In the genomic region with DNA sequence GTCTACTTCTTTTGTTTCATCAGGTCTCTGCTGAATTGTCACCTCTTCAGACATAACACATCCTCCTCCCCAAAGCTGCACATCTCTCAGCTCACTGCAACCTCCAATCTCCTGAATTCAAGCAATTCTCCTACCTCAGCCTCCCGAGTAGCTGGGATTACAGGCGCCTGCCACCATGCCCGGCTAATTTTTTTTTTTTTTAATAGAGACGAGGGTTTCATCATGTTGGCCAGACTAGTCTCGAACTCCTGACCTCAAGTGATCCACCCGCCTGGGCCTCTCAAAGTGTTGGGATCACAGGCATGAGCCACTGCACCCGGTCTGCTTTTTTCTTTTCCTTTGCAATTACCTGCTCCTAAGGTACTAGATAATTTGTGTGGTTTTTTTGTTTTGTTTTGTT, we compare ENCODE assay signal across 8 cellular contexts. TPM values are rescaled to one million over a fixed set of nuclear protein-coding genes. Genes with fewer than 3 reads are reported as not detected.
A peak's percentile ranks its signal among the peaks of the same experiment; 100 is the strongest.
DNase-seq lines count a peak whose midpoint lies in the region; ATAC-seq and TF ChIP-seq lines count a peak whose summit lies in the region.
"Not testable (repeated sequence)": the region's sequence is repeated elsewhere in the genome, so short reads cannot be mapped to it uniquely, and the experiment has no call there.

No MANE protein-coding gene starts in this region.

- peak overlapping the region; percentile 86 to 99 (median 90) for H3K9ac ChIP-seq in skeletal muscle tissue (ENCODE audit: low read depth in 1 of 3, low read length in 3 of 3)

- in situ Hi-C loops in Panc1 (cut with HindIII; ENCODE audit: low pct_unique_long_range_greater_than_20kb, low sequenced_read_pairs) = not testable (repeated sequence)

- not testable (repeated sequence) for H3K4me1 ChIP-seq in Panc1 (ENCODE audit: control insufficient read depth, insufficient read depth, low read length); aorta (ENCODE audit: control insufficient read depth in 1 of 2, insufficient read depth in 2 of 2, low read length in 2 of 2)
- H3K4me1 ChIP-seq in cardiac muscle cell (ENCODE audit: low read depth) (peaks cover 16% of the 10 kb centered on the region), muscle layer of duodenum (ENCODE audit: control insufficient read depth in 1 of 2, insufficient read depth in 2 of 2, low read length in 2 of 2) (peaks cover 0 to 13% of the 10 kb centered on the region in 2 donors), skeletal muscle tissue (ENCODE audit: control insufficient read depth in 3 of 3, insufficient read depth in 3 of 3, low read length in 3 of 3) (peaks cover 10 to 14% (median 11%) of the 10 kb centered on the region in 3 donors)

- POLR2A ChIA-PET in Panc1 (lab: Charles Lee) = interaction anchor here (0.6 kb wide), 1 partner anchor 293 kb away, joined by 10 read pairs; no protein-coding TSS in a partner anchor

- not testable (repeated sequence) for TF ChIP-seq CTCF in Panc1 (IDR thresholded peaks at IDR 0.05); cardiac muscle cell (IDR thresholded peaks at IDR 0.05; ENCODE audit: low read depth, low read length)

- not testable (repeated sequence) for H3K9me3 ChIP-seq in Panc1 (ENCODE audit: control insufficient read depth, insufficient read depth, low read depth, low read length); cardiac muscle cell (ENCODE audit: low read depth); muscle layer of duodenum (ENCODE audit: control insufficient read depth in 1 of 2, low read length in 2 of 2); skeletal muscle tissue (ENCODE audit: control insufficient read depth in 3 of 3, low read length in 3 of 3); aorta (ENCODE audit: control insufficient read depth, low read length)

- BruUV-seq in Panc1 (replicated peaks; lab: Mats Ljungman, UMichigan) = not testable (repeated sequence)

- not testable (repeated sequence) for H3K27me3 Mint-ChIP-seq in activated T-helper 1 cell treated with anti-CD3 and anti-CD28 coated beads, Interleukin-12 subunit alpha, Interleukin-12 subunit beta, Interleukin-2, Interleukin-4 antibody, amounts not matched to agents 30 ng/mL and 10 ng/mL and 1 ng/mL, durations not matched to agents 14 hours and 24 hours and 36 hours (ENCODE audit: insufficient read depth)

- not testable (repeated sequence) for H3K4me1 Mint-ChIP-seq in activated T-helper 1 cell treated with anti-CD3 and anti-CD28 coated beads, Interleukin-12 subunit alpha, Interleukin-12 subunit beta, Interleukin-2, Interleukin-4 antibody, amounts not matched to agents 30 ng/mL and 10 ng/mL and 1 ng/mL, durations not matched to agents 14 hours and 24 hours and 36 hours (ENCODE audit: low read depth)

- not testable (repeated sequence) for H3K4me3 ChIP-seq in H7 (ENCODE audit: insufficient read depth, low read depth, low read length); aorta (ENCODE audit: low read length in 2 of 2)
- H3K4me3 ChIP-seq in Panc1 (ENCODE audit: low read depth in 2 of 2, low read length in 2 of 2) (peak overlapping the region; percentile 47 to 67), cardiac muscle cell (peak overlapping the region; percentile 10), muscle layer of duodenum (ENCODE audit: low read depth in 1 of 2, low read length in 2 of 2) (peak overlapping the region in 1 of 2 donors; percentile 59), skeletal muscle tissue (ENCODE audit: low read length in 3 of 3) (peak overlapping the region; percentile 80 to 84 (median 83))

- H3K27ac ChIP-seq in Panc1 (ENCODE audit: low read length) (peak overlapping the region; percentile 97), cingulate gyrus (ENCODE audit: low read depth, low read length) (peak overlapping the region; percentile 99), cardiac muscle cell (peak overlapping the region; percentile 96), muscle layer of duodenum (ENCODE audit: low read length) (peak overlapping the region; percentile 100), skeletal muscle tissue (ENCODE audit: low read depth, low read length) (peak overlapping the region; percentile 94), aorta (ENCODE audit: low read depth in 1 of 2, low read length in 2 of 2) (peak overlapping the region; percentile 68 to 99)

- CTCF ChIA-PET in Panc1 (lab: Charles Lee) = interaction anchor here (0.6 to 0.7 kb wide), 2 partner anchors 29 to 33 kb away, joined by 5 to 7 read pairs; partner anchors contain the start of gene BLVRB

- peak overlapping the region; percentile 88 for H3K4me3 Mint-ChIP-seq in activated T-helper 1 cell treated with anti-CD3 and anti-CD28 coated beads, Interleukin-12 subunit alpha, Interleukin-12 subunit beta, Interleukin-2, Interleukin-4 antibody, amounts not matched to agents 30 ng/mL and 10 ng/mL and 1 ng/mL, durations not matched to agents 14 hours and 24 hours and 36 hours

- not testable (repeated sequence) for H3K27me3 ChIP-seq in H7 (ENCODE audit: control insufficient read depth, insufficient read depth, low read length); Panc1 (ENCODE audit: control insufficient read depth, insufficient read depth, low read length); cardiac muscle cell; muscle layer of duodenum (ENCODE audit: low read depth, low read length); skeletal muscle tissue (ENCODE audit: control insufficient read depth in 3 of 3, insufficient read depth in 3 of 3, low read length in 3 of 3); aorta (ENCODE audit: control insufficient read depth in 1 of 2, insufficient read depth in 2 of 2, low read length in 1 of 2)

- intact Hi-C loops in Panc1 (cut with micrococcal nuclease; ENCODE audit: unreplicated experiment); aorta (cut with DNase I): not testable (repeated sequence)
- intact Hi-C loops in activated T-helper 1 cell treated with anti-CD3 and anti-CD28 coated beads, Interleukin-12 subunit alpha, Interleukin-12 subunit beta, Interleukin-2, Interleukin-4 antibody, amounts not matched to agents 30 ng/mL and 10 ng/mL and 1 ng/mL, durations not matched to agents 14 hours and 24 hours and 36 hours (cut with micrococcal nuclease) = loop anchor here (1.0 kb wide), 1 partner anchor 11 kb away; no protein-coding TSS in a partner anchor

- not testable (repeated sequence) for H3K36me3 Mint-ChIP-seq in activated T-helper 1 cell treated with anti-CD3 and anti-CD28 coated beads, Interleukin-12 subunit alpha, Interleukin-12 subunit beta, Interleukin-2, Interleukin-4 antibody, amounts not matched to agents 30 ng/mL and 10 ng/mL and 1 ng/mL, durations not matched to agents 14 hours and 24 hours and 36 hours (ENCODE audit: low read depth)

- DNase-seq in H7 = peak; percentile 5
- not testable (repeated sequence) for DNase-seq in Panc1 (ENCODE audit: low read depth, low spot score); activated T-helper 1 cell treated with anti-CD3 and anti-CD28 coated beads, Interleukin-12 subunit alpha, Interleukin-12 subunit beta, Interleukin-2, Interleukin-4 antibody, amounts not matched to agents 30 ng/mL and 10 ng/mL and 1 ng/mL, durations not matched to agents 14 hours and 24 hours and 36 hours (ENCODE audit: low spot score); cardiac muscle cell (ENCODE audit: low read depth in 1 of 2, low spot score in 1 of 2); aorta

- 37 to 44% methylated on average over 7 of the region's 7 CpGs for WGBS in aorta, 2 donors

- not testable (repeated sequence) for H3K36me3 ChIP-seq in H7 (replicated peaks; ENCODE audit: control insufficient read depth, insufficient read depth, low read length); Panc1 (ENCODE audit: control insufficient read depth, insufficient read depth, low read length); cardiac muscle cell; muscle layer of duodenum (ENCODE audit: control insufficient read depth in 1 of 2, insufficient read depth in 2 of 2, low read length in 2 of 2); skeletal muscle tissue (ENCODE audit: control insufficient read depth in 3 of 3, insufficient read depth in 3 of 3, low read length in 3 of 3); aorta (ENCODE audit: control insufficient read depth in 1 of 2, insufficient read depth in 2 of 2, low read length in 1 of 2)

- H3K9me3 Mint-ChIP-seq in activated T-helper 1 cell treated with anti-CD3 and anti-CD28 coated beads, Interleukin-12 subunit alpha, Interleukin-12 subunit beta, Interleukin-2, Interleukin-4 antibody, amounts not matched to agents 30 ng/mL and 10 ng/mL and 1 ng/mL, durations not matched to agents 14 hours and 24 hours and 36 hours = not testable (repeated sequence)

- peak overlapping the region; percentile 92 for H3K27ac Mint-ChIP-seq in activated T-helper 1 cell treated with anti-CD3 and anti-CD28 coated beads, Interleukin-12 subunit alpha, Interleukin-12 subunit beta, Interleukin-2, Interleukin-4 antibody, amounts not matched to agents 30 ng/mL and 10 ng/mL and 1 ng/mL, durations not matched to agents 14 hours and 24 hours and 36 hours

- not testable (repeated sequence) for ATAC-seq in Panc1; aorta (ENCODE audit: low FRiP score)

RNA-seq across cellular contexts. Expression of gene SERTAD1, which starts 7.0 kb away (rescaled TPM):
- 3.7 and 4.4 TPM in 2 replicates for total RNA-seq in H7 (2014; rRNA removed; shearing (Covaris generic))
- total RNA-seq in Panc1 (2021; ENCODE audit: unreplicated experiment) = 13.4 TPM
- 13.7 TPM for polyA plus RNA-seq in Panc1 (2012; ENCODE audit: insufficient read length)
- total RNA-seq in activated T-helper 1 cell treated with anti-CD3 and anti-CD28 coated beads, Interleukin-12 subunit alpha, Interleukin-12 subunit beta, Interleukin-2, Interleukin-4 antibody, amounts not matched to agents 30 ng/mL and 10 ng/mL and 1 ng/mL, durations not matched to agents 14 hours and 24 hours and 36 hours = 18.3 and 19.4 TPM in 2 replicates
- 14.4 and 18.8 TPM in 2 replicates for total RNA-seq in cardiac muscle cell
- 18.2 and 19.5 TPM in 2 replicates for polyA plus RNA-seq in cardiac muscle cell
- 19.8 TPM for total RNA-seq in skeletal muscle tissue
- 10 to 100 TPM; 19.7 to 27.8 TPM for total RNA-seq in aorta
- polyA plus RNA-seq in aorta = 10 to 100 TPM; 13.0 to 15.8 TPM

RNA-seq across cellular contexts. Expression of gene SERTAD3, which starts 11.4 kb away (rescaled TPM):
- total RNA-seq in H7 (2014; rRNA removed; shearing (Covaris generic)) = 26.0 and 29.9 TPM in 2 replicates
- total RNA-seq in Panc1 (2021; ENCODE audit: unreplicated experiment) = 35.7 TPM
- polyA plus RNA-seq in Panc1 (2012; ENCODE audit: insufficient read length) = 39.6 TPM
- total RNA-seq in activated T-helper 1 cell treated with anti-CD3 and anti-CD28 coated beads, Interleukin-12 subunit alpha, Interleukin-12 subunit beta, Interleukin-2, Interleukin-4 antibody, amounts not matched to agents 30 ng/mL and 10 ng/mL and 1 ng/mL, durations not matched to agents 14 hours and 24 hours and 36 hours = 6.4 and 10.0 TPM in 2 replicates
- total RNA-seq in cardiac muscle cell = 44.4 and 58.6 TPM in 2 replicates
- polyA plus RNA-seq in cardiac muscle cell = 66.2 and 73.8 TPM in 2 replicates
- 52.2 TPM for total RNA-seq in skeletal muscle tissue
- total RNA-seq in aorta = 10 to 100 TPM; 34.8 to 46.3 TPM
- polyA plus RNA-seq in aorta = 10 to 100 TPM; 25.0 to 28.5 TPM

RNA-seq across cellular contexts. Expression of gene PRX, which starts 19.6 kb away (rescaled TPM):
- total RNA-seq in H7 (2014; rRNA removed; shearing (Covaris generic)) = 5.0 and 10.7 TPM in 2 replicates
- total RNA-seq in Panc1 (2021; ENCODE audit: unreplicated experiment) = 3.4 TPM
- polyA plus RNA-seq in Panc1 (2012; ENCODE audit: insufficient read length) = 4.0 TPM
- total RNA-seq in activated T-helper 1 cell treated with anti-CD3 and anti-CD28 coated beads, Interleukin-12 subunit alpha, Interleukin-12 subunit beta, Interleukin-2, Interleukin-4 antibody, amounts not matched to agents 30 ng/mL and 10 ng/mL and 1 ng/mL, durations not matched to agents 14 hours and 24 hours and 36 hours = 0.99 and 1.7 TPM in 2 replicates
- total RNA-seq in cardiac muscle cell = 4.3 and 9.1 TPM in 2 replicates
- polyA plus RNA-seq in cardiac muscle cell = 2.3 and 4.1 TPM in 2 replicates
- total RNA-seq in skeletal muscle tissue = 8.4 TPM
- total RNA-seq in aorta = 1 to 10 TPM; 4.9 to 7.6 TPM
- polyA plus RNA-seq in aorta = 1 to 10 TPM; 3.1 to 5.2 TPM

RNA-seq across cellular contexts. Expression of gene BLVRB, which starts 32.8 kb away (rescaled TPM):
- 43.6 and 53.8 TPM in 2 replicates for total RNA-seq in H7 (2014; rRNA removed; shearing (Covaris generic))
- total RNA-seq in Panc1 (2021; ENCODE audit: unreplicated experiment) = 45.6 TPM
- polyA plus RNA-seq in Panc1 (2012; ENCODE audit: insufficient read length) = 105 TPM
- 6.1 and 8.2 TPM in 2 replicates for total RNA-seq in activated T-helper 1 cell treated with anti-CD3 and anti-CD28 coated beads, Interleukin-12 subunit alpha, Interleukin-12 subunit beta, Interleukin-2, Interleukin-4 antibody, amounts not matched to agents 30 ng/mL and 10 ng/mL and 1 ng/mL, durations not matched to agents 14 hours and 24 hours and 36 hours
- total RNA-seq in cardiac muscle cell = 56.7 and 93.8 TPM in 2 replicates
- polyA plus RNA-seq in cardiac muscle cell = 61.5 and 77.0 TPM in 2 replicates
- total RNA-seq in skeletal muscle tissue = 141 TPM
- total RNA-seq in aorta = 10 to 100 TPM; 72.3 to 77.1 TPM
- polyA plus RNA-seq in aorta = 100 to 1,000 TPM in 1 of 2 donors, 10 to 100 TPM in 1; 96.8 to 134 TPM

RNA-seq across cellular contexts. Expression of gene SPTBN4, which starts 34.0 kb away (rescaled TPM):
- total RNA-seq in H7 (2014; rRNA removed; shearing (Covaris generic)) = 0.78 and 1.1 TPM in 2 replicates
- total RNA-seq in Panc1 (2021; ENCODE audit: unreplicated experiment) = 1.2 TPM
- polyA plus RNA-seq in Panc1 (2012; ENCODE audit: insufficient read length) = 0.98 TPM
- 0.21 and 0.69 TPM in 2 replicates for total RNA-seq in activated T-helper 1 cell treated with anti-CD3 and anti-CD28 coated beads, Interleukin-12 subunit alpha, Interleukin-12 subunit beta, Interleukin-2, Interleukin-4 antibody, amounts not matched to agents 30 ng/mL and 10 ng/mL and 1 ng/mL, durations not matched to agents 14 hours and 24 hours and 36 hours
- 2.3 and 5.5 TPM in 2 replicates for total RNA-seq in cardiac muscle cell
- 0.32 and 4.6 TPM in 2 replicates for polyA plus RNA-seq in cardiac muscle cell
- 0.52 TPM for total RNA-seq in skeletal muscle tissue
- total RNA-seq in aorta = 1 to 10 TPM; 1.3 to 3.6 TPM
- polyA plus RNA-seq in aorta = 1 to 10 TPM in 1 of 2 donors, under 1 TPM in 1; 0.25 to 4.1 TPM
